ENCODE assay signal across 8 cellular contexts in the genomic region with DNA sequence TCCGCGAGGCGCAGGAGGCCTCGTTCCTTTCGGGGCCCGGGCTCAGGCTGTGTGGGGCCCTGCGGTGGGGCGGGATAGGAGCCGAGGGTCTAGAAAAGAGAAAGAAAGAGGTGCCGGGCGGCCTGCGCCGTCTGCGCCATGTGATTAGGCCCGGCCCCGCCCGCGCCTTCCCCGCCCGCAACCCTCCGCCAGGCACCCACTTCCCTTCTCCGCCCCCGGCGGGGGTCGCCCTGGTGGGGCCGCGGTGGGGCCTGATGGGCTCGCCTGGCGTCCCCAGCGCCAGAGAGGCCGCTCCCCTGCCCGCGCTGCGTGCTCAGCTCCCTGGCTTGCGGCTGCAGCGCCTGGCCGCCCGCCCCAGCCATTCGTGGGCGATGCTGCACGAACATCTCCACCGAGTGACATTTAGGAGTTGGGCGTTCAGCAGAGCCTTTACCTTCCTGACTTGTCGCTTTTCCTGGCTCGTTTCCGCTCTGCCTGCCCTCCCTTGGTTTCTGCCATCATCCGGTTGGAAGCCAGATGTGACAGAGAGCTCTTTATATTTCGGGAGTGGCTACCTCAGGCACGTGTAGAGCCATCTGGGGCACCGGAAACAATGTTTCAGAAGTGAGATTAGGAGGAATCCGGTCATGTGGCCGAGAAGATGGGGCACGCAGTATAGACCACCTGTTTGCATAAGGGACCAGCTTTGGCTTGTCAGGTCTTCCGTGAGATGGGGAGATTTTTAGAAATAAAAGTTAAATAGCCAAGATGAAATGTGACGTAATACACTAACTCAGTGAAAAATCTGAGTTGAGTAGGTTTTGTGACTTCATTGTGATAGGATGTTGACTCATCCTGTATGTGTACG. TPM values are rescaled to one million over a fixed set of nuclear protein-coding genes. Genes with fewer than 3 reads are reported as not detected.
DNase-seq lines count a peak whose midpoint lies in the region; ATAC-seq and TF ChIP-seq lines count a peak whose summit lies in the region.

No MANE protein-coding gene starts in this region.

- H3K36me3 ChIP-seq in BE2C = peaks cover 18% of the 10 kb centered on the region
- no peaks in the 10 kb centered on the region for H3K36me3 ChIP-seq in lower lobe of right lung

- peak; percentile 79 for DNase-seq in BE2C
- DNase-seq in NCI-H69 (lab: John Stamatoyannopoulos, UW) = peak; percentile 87
- peak; percentile 58 to 73 for DNase-seq in activated CD4-positive, alpha-beta T cell treated with anti-CD3 and anti-CD28 coated beads, Interleukin-2, amount 50 U/mL, for 24 hours (ENCODE audit: low read depth in 1 of 2, low spot score in 1 of 2)
- peak; percentile 47 to 78 for DNase-seq in dermis microvascular lymphatic vessel endothelial cell (ENCODE audit: low read depth in 2 of 2)
- DNase-seq in lower lobe of right lung = peak; percentile 83
- DNase-seq in stimulated activated CD4-positive, alpha-beta T cell treated with anti-CD3 and anti-CD28 coated beads, TNF-alpha, amount 100 ng/mL, for 48 hours (ENCODE audit: low read depth in 3 of 3) = peak; percentile 50 to 65 (median 51)

- peak; percentile 78 for TF ChIP-seq POLR2A in GM19193 (IDR thresholded peaks at IDR 0.05; ENCODE audit: extremely low read depth, insufficient read depth, insufficient read length)

- peak overlapping the region; percentile 96 for H3K27ac ChIP-seq in lower lobe of right lung

- peak overlapping the region; percentile 84 for H3K4me3 ChIP-seq in BE2C (ENCODE audit: low read depth, low read length)
- H3K4me3 ChIP-seq in lower lobe of right lung = peak overlapping the region; percentile 83

- H3K27me3 ChIP-seq in BE2C (no peaks in the 10 kb centered on the region), lower lobe of right lung (ENCODE audit: low read depth) (no peaks in the 10 kb centered on the region)

- intact Hi-C loops in lower lobe of right lung (cut with DNase I) = no loop called here

- peak; percentile 46 for ATAC-seq in HG03439 (IDR thresholded peaks at IDR 0.05; ENCODE audit: unreplicated experiment)
- ATAC-seq in lower lobe of right lung = peak; percentile 55 to 65

- H3K4me1 ChIP-seq in BE2C = no peaks in the 10 kb centered on the region; the same call in 1 of the 2 replicates
- peaks cover 54% of the 10 kb centered on the region for H3K4me1 ChIP-seq in lower lobe of right lung

- no peaks in the 10 kb centered on the region for H3K9me3 ChIP-seq in BE2C
- H3K9me3 ChIP-seq in lower lobe of right lung = no peaks in the 10 kb centered on the region

- TF ChIP-seq CTCF in BE2C (IDR thresholded peaks at IDR 0.05; ENCODE audit: low read depth, low read length) = no peak
- TF ChIP-seq CTCF in lower lobe of right lung (IDR thresholded peaks at IDR 0.05) = no peak

RNA-seq across cellular contexts. Expression of a gene that starts 1.1 kb away (rescaled TPM):
- 56.2 TPM for polyA plus RNA-seq in BE2C (2012; ENCODE audit: insufficient read depth, insufficient read length, low read depth)
- total RNA-seq in dermis microvascular lymphatic vessel endothelial cell (117 and 142 TPM in 2 replicates), lower lobe of right lung (180 TPM)

Comparison
In these comparisons a context has a peak if more than half of its experiments do, and no peak if none do; other contexts are left out.
1. Peak in every context shown above with its lines: DNase-seq, ATAC-seq, H3K4me3 ChIP-seq and H3K27ac ChIP-seq.